Comparison of ENCODE assay signal across 27 cellular contexts in the genomic region with DNA sequence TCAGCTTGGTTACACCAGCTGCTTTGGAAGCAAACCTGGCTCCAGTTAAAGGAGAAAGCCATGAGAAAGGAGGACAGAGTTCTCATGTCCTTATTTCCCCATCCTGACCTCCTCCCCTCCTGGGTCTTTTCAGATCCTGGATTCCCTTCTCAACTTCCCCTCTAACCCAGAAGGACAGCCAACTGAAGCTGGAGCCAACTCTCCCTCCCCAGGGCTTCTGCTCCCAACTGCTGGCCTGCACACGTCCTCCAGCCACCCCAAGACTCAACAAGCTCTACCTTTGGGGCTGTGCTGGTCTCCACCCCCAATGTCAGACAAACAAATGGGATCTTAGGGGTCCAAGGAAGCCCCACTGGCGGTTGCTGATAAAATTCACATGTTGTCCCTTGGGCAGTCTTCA.
"Had no signal": no experiment of that assay in that cellular context is flagged by ENCODE, and none has a peak within 500 bp of the region (broad histone marks: within the 10 kb centered on the region; RNA-seq: fewer than 3 reads in every experiment).

No MANE protein-coding gene starts in this region.

- H3K4me3 ChIP-seq: esophagus muscularis mucosa, psoas muscle, thoracic aorta, uterus had no signal

- H3K36me3 ChIP-seq: esophagus muscularis mucosa, thoracic aorta, uterus had no signal

- H3K36me3 Mint-ChIP-seq: activated naive CD8-positive, alpha-beta T cell treated with anti-CD3 and anti-CD28 coated beads for 36 hours; naive B cell; type B pancreatic cell had no signal

- H3K4me1 ChIP-seq: parathyroid adenoma, uterus had no signal

- H3K9me3 Mint-ChIP-seq: endodermal cell had no signal

- H3K27ac ChIP-seq: parathyroid adenoma, psoas muscle, thoracic aorta, uterus, VCaP had no signal

- ATAC-seq: activated T-cell treated with anti-CD3 and anti-CD28 coated beads, Interleukin-2, amount 50 U/mL, for 72 hours; left lobe of liver had no signal

- H3K9me3 ChIP-seq: esophagus muscularis mucosa, psoas muscle, SK-N-SH, thoracic aorta, uterus had no signal

- DNase-seq: activated CD4-positive, alpha-beta T cell treated with anti-CD3 and anti-CD28 coated beads for 4 hours; activated CD4-positive, alpha-beta T cell treated with anti-CD3 and anti-CD28 coated beads, Interleukin-2, amount 50 U/mL, for 4 hours; activated naive CD4-positive, alpha-beta T cell treated with anti-CD3 and anti-CD28 coated beads for 36 hours; activated naive CD8-positive, alpha-beta T cell treated with anti-CD3 and anti-CD28 coated beads for 36 hours; activated T-cell treated with anti-CD3 and anti-CD28 coated beads for 4 hours; activated T-cell treated with anti-CD3 and anti-CD28 coated beads, Interleukin-2, amount 50 U/mL, for 72 hours; amniotic stem cell; central memory CD4-positive, alpha-beta T cell; endodermal cell; head of caudate nucleus; kidney glomerular epithelial cell; naive B cell; nucleus accumbens; SK-N-SH; stimulated activated CD4-positive, alpha-beta T cell treated with anti-CD3 and anti-CD28 coated beads, Interleukin-2, amount 100 ng/mL, for 48 hours; stimulated activated naive CD4-positive, alpha-beta T cell treated with Interleukin-2 at 50 U/mL for 16 hours; SW 1271; T-helper 9 cell; uterus had no signal

- H3K27me3 ChIP-seq: esophagus muscularis mucosa, uterus had no signal

- H3K4me1 Mint-ChIP-seq: activated naive CD8-positive, alpha-beta T cell treated with anti-CD3 and anti-CD28 coated beads for 36 hours; naive B cell had no signal

- H3K4me3 Mint-ChIP-seq: activated naive CD4-positive, alpha-beta T cell treated with anti-CD3 and anti-CD28 coated beads for 36 hours; activated naive CD8-positive, alpha-beta T cell treated with anti-CD3 and anti-CD28 coated beads for 36 hours; activated T-cell treated with anti-CD3 and anti-CD28 coated beads, Interleukin-2, amount 50 U/mL, for 72 hours; endodermal cell; naive B cell; T-helper 1 cell treated with Interleukin-12 subunit alpha and Interleukin-12 subunit beta and Interleukin-4 antibody, amounts not matched to agents 30 μg/mL and 1 μg/mL, for 36 hours; type B pancreatic cell had no signal

- H3K27ac Mint-ChIP-seq: activated naive CD4-positive, alpha-beta T cell treated with anti-CD3 and anti-CD28 coated beads for 36 hours; activated naive CD8-positive, alpha-beta T cell treated with anti-CD3 and anti-CD28 coated beads for 36 hours; activated T-cell treated with anti-CD3 and anti-CD28 coated beads, Interleukin-2, amount 50 U/mL, for 72 hours; endodermal cell; naive B cell; T-helper 1 cell treated with Interleukin-12 subunit alpha and Interleukin-12 subunit beta and Interleukin-4 antibody, amounts not matched to agents 30 μg/mL and 1 μg/mL, for 36 hours; type B pancreatic cell had no signal
